ENCODE assay signal across 19 cellular contexts in genomic region chr20:36818831-36819230, GRCh38. TPM values are rescaled to one million over a fixed set of nuclear protein-coding genes. Genes with fewer than 3 reads are reported as not detected.
A peak's percentile ranks its signal among the peaks of the same experiment; 100 is the strongest.
DNase-seq lines count a peak whose midpoint lies in the region; ATAC-seq and TF ChIP-seq lines count a peak whose summit lies in the region.
"Had no signal": no experiment of that assay in that cellular context is flagged by ENCODE, and none has a peak within 500 bp of the region (broad histone marks: within the 10 kb centered on the region; RNA-seq: fewer than 3 reads in every experiment).

No MANE protein-coding gene starts in this region.

- H3K27me3 Mint-ChIP-seq in mesothelial cell of epicardium (ENCODE audit: low read depth) = no peaks in the 10 kb centered on the region
- H3K27me3 Mint-ChIP-seq: activated naive CD4-positive, alpha-beta T cell treated with anti-CD3 and anti-CD28 coated beads, Interleukin-2, amount 50 U/mL, for 24 hours; activated T-helper 17 cell treated with anti-CD3 and anti-CD28 coated beads, Interleukin-2, amount 50 U/mL, for 72 hours; stimulated activated naive CD8-positive, alpha-beta T cell treated with anti-CD3 and anti-CD28 coated beads, Interleukin-15, amount 100 ng/mL, for 72 hours had no signal

- H3K36me3 Mint-ChIP-seq in mesothelial cell of epicardium = peaks cover 36% of the 10 kb centered on the region
- H3K36me3 Mint-ChIP-seq: activated naive CD4-positive, alpha-beta T cell treated with anti-CD3 and anti-CD28 coated beads, Interleukin-2, amount 50 U/mL, for 24 hours had no signal

- TF ChIP-seq EP300 in Ishikawa (IDR thresholded peaks at IDR 0.05; ENCODE audit: borderline replicate concordance) = no peak

- TF ChIP-seq CTCF in VCaP (conservative IDR thresholded peaks at IDR 0.05) (no peak), mesothelial cell of epicardium (IDR thresholded peaks at IDR 0.05; ENCODE audit: unreplicated experiment) (no peak)

- no peak overlapping the region for H3K4me3 Mint-ChIP-seq in mesothelial cell of epicardium
- H3K4me3 Mint-ChIP-seq: activated naive CD4-positive, alpha-beta T cell treated with anti-CD3 and anti-CD28 coated beads, Interleukin-2, amount 50 U/mL, for 24 hours; activated T-helper 17 cell treated with anti-CD3 and anti-CD28 coated beads, Interleukin-2, amount 50 U/mL, for 72 hours; stimulated activated naive CD8-positive, alpha-beta T cell treated with anti-CD3 and anti-CD28 coated beads, Interleukin-15, amount 100 ng/mL, for 72 hours; T-helper 2 cell treated with Interferon-gamma antibody and Interleukin-4, amounts not matched to agents 5 μg/mL and 100 μg/mL, for 36 hours had no signal

- peak overlapping the region; percentile 47 for H3K27ac ChIP-seq in VCaP
- H3K27ac ChIP-seq: WERI-Rb-1 had no signal

- no peaks in the 10 kb centered on the region for H3K9me3 Mint-ChIP-seq in mesothelial cell of epicardium
- H3K9me3 Mint-ChIP-seq: activated naive CD4-positive, alpha-beta T cell treated with anti-CD3 and anti-CD28 coated beads, Interleukin-2, amount 50 U/mL, for 24 hours; activated T-helper 17 cell treated with anti-CD3 and anti-CD28 coated beads, Interleukin-2, amount 50 U/mL, for 72 hours; stimulated activated naive CD8-positive, alpha-beta T cell treated with anti-CD3 and anti-CD28 coated beads, Interleukin-15, amount 100 ng/mL, for 72 hours; T-helper 2 cell treated with Interferon-gamma antibody and Interleukin-4, amounts not matched to agents 5 μg/mL and 100 μg/mL, for 36 hours had no signal

- DNase-seq in NCI-H146 (lab: John Stamatoyannopoulos, UW) = peak; percentile 54
- DNase-seq in mesothelial cell of epicardium (ENCODE audit: low spot score in 2 of 2, unreplicated experiment in 2 of 2) = no peak
- DNase-seq in amygdala (lab: John Stamatoyannopoulos, UW) = no peak
- DNase-seq: activated CD4-positive, alpha-beta T cell treated with anti-CD3 and anti-CD28 coated beads, Interleukin-2, amount 50 U/mL, for 1 hour; anterior cingulate cortex; cortex of kidney; Kasumi-1; NCI-H748 treated with DMSO at 0.1 percent for 48 hours; stimulated activated naive CD8-positive, alpha-beta T cell treated with anti-CD3 and anti-CD28 coated beads, Interleukin-15, amount 100 ng/mL, for 72 hours; WERI-Rb-1 had no signal

- H3K27ac Mint-ChIP-seq in mesothelial cell of epicardium = peak overlapping the region; percentile 89
- H3K27ac Mint-ChIP-seq: activated naive CD4-positive, alpha-beta T cell treated with anti-CD3 and anti-CD28 coated beads, Interleukin-2, amount 50 U/mL, for 24 hours; activated T-helper 17 cell treated with anti-CD3 and anti-CD28 coated beads, Interleukin-2, amount 50 U/mL, for 72 hours; stimulated activated naive CD8-positive, alpha-beta T cell treated with anti-CD3 and anti-CD28 coated beads, Interleukin-15, amount 100 ng/mL, for 72 hours; T-helper 2 cell treated with Interferon-gamma antibody and Interleukin-4, amounts not matched to agents 5 μg/mL and 100 μg/mL, for 36 hours had no signal

- H3K4me1 Mint-ChIP-seq in mesothelial cell of epicardium = peaks cover 37% of the 10 kb centered on the region
- H3K4me1 Mint-ChIP-seq: activated naive CD4-positive, alpha-beta T cell treated with anti-CD3 and anti-CD28 coated beads, Interleukin-2, amount 50 U/mL, for 24 hours; activated T-helper 17 cell treated with anti-CD3 and anti-CD28 coated beads, Interleukin-2, amount 50 U/mL, for 72 hours; stimulated activated naive CD8-positive, alpha-beta T cell treated with anti-CD3 and anti-CD28 coated beads, Interleukin-15, amount 100 ng/mL, for 72 hours had no signal

- ATAC-seq in HG03159 (IDR thresholded peaks at IDR 0.05; ENCODE audit: unreplicated experiment) (no peak), HG03520 (IDR thresholded peaks at IDR 0.05; ENCODE audit: unreplicated experiment) (no peak)
- ATAC-seq: activated T-helper 17 cell treated with anti-CD3 and anti-CD28 coated beads, Interleukin-2, amount 50 U/mL, for 72 hours; stimulated activated naive CD8-positive, alpha-beta T cell treated with anti-CD3 and anti-CD28 coated beads, Interleukin-15, amount 100 ng/mL, for 72 hours had no signal

- no peak for TF ChIP-seq RAD21 in Ishikawa (IDR thresholded peaks at IDR 0.05; ENCODE audit: low read depth)

TF ChIP-seq in Ishikawa, 13 proteins besides CTCF, POLR2A, EP300 and RAD21:
- TF ChIP-seq EGR1 (IDR thresholded peaks at IDR 0.05) = no peak
- no peak for TF ChIP-seq TCF12 (IDR thresholded peaks at IDR 0.05; ENCODE audit: low read depth)
- TF ChIP-seq NFIC (IDR thresholded peaks at IDR 0.05) = 0 out of 2 replicates have a peak, but pooled peaks have one; percentile 14
- TF ChIP-seq CREB1 (IDR thresholded peaks at IDR 0.05; ENCODE audit: low read depth) = no peak
- TF ChIP-seq ZBTB7A (IDR thresholded peaks at IDR 0.05; ENCODE audit: low read depth) = no peak
- TF ChIP-seq CEBPB (IDR thresholded peaks at IDR 0.05) = no peak
- TF ChIP-seq TAF1 (IDR thresholded peaks at IDR 0.05; ENCODE audit: low read depth) = no peak

RNA-seq across cellular contexts. Expression of gene DSN1, which starts 45.3 kb away (rescaled TPM):
- total RNA-seq in mesothelial cell of epicardium = 12.2 to 15.1 TPM (median 13.7 TPM) in 3 replicates

RNA-seq across cellular contexts. Expression of gene TLDC2, which starts 57.1 kb away (rescaled TPM):
- 0.29 to 0.64 TPM (median 0.58 TPM) in 3 replicates for total RNA-seq in mesothelial cell of epicardium
- total RNA-seq: activated T-helper 17 cell treated with anti-CD3 and anti-CD28 coated beads, Interleukin-2, amount 50 U/mL, for 72 hours; cardiac septum; tibial nerve had no signal
